18 cellular contexts compared by ENCODE assay signal in the genomic region with DNA sequence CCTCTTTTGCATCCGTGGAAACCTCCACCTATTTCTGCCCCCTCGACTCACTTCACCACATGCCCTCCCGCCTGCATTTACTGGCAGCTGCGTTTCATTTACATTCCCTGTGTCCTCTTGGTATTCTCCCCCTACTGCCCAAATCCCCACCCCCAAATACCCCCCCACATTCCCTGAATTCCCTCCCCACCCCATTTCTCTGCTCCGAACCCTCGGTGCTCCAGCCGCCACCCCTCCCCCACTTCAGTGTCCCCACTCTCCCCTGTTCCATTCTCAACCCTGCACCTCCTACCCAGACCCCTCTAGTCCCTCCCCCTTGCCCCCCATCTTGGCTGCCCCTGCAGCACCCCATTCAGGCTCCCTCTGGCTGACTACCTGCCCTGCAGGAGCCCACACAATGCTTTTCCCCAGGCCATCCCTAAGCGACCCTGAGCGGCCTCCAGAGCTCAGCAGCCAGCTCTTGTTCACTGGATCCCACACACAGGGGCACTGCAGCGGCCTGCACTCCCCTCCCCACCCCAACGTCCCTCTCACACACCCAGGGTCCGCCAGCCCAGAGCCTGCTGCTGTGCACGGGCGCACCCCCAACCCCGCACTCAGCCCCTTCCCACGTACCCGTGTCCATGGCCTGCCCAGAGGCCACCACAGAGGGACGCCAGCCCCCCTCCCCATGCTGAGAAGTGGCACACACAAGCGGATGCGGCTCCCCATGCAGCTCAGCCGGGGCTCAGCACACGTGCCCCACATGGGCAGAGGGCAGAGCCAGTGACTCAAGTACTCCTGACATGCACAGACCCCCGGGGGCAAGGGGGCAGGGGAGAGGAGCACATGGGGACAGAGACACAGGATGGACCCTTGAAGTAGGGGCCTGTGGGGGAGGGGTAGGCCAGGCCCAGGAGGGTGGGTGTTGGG. TPM values are rescaled to one million over a fixed set of nuclear protein-coding genes. Genes with fewer than 3 reads are reported as not detected.
DNase-seq lines count a peak whose midpoint lies in the region; ATAC-seq and TF ChIP-seq lines count a peak whose summit lies in the region.
"Had no signal": no experiment of that assay in that cellular context is flagged by ENCODE, and none has a peak within 500 bp of the region (broad histone marks: within the 10 kb centered on the region; RNA-seq: fewer than 3 reads in every experiment).

No MANE protein-coding gene starts in this region.

- H3K36me3 Mint-ChIP-seq in WTC11, result no peaks in the 10 kb centered on the region

- H3K4me3 ChIP-seq in iPS-15b (ENCODE audit: low read depth, low read length), result peak overlapping the region; percentile 26
- H3K4me3 ChIP-seq: MG63, SK-N-MC had no signal

- peak overlapping the region; percentile 50 for H3K27ac ChIP-seq in temporal lobe (ENCODE audit: low read depth, low read length)
- H3K27ac ChIP-seq: SK-N-MC had no signal

- no peak overlapping the region for H3K9ac ChIP-seq in iPS-15b (ENCODE audit: low read depth, low read length)

- H3K36me3 ChIP-seq in iPS-15b (ENCODE audit: control insufficient read depth, insufficient read depth, low read length), result no peaks in the 10 kb centered on the region
- H3K36me3 ChIP-seq: MG63 had no signal

- H3K9me3 Mint-ChIP-seq in WTC11, result no peaks in the 10 kb centered on the region

- no peak overlapping the region for H3K27ac Mint-ChIP-seq in WTC11

- peak; percentile 11 for DNase-seq in NCI-H82 (lab: John Stamatoyannopoulos, UW)
- no peak for DNase-seq in NCI-H82 treated with DMSO at 0.1 percent for 48 hours (lab: John Stamatoyannopoulos, UW; ENCODE audit: unreplicated experiment)
- no peak for DNase-seq in WTC11 (ENCODE audit: low spot score)
- DNase-seq in NK-92 (lab: John Stamatoyannopoulos, UW; ENCODE audit: unreplicated experiment), result no peak
- DNase-seq in NCI-H1436 treated with DMSO at 0.1 percent for 48 hours (lab: John Stamatoyannopoulos, UW), result no peak
- DNase-seq in SKM-1 treated with dmso at 0.1 percent for 144 hours (lab: John Stamatoyannopoulos, UW; ENCODE audit: unreplicated experiment), result no peak
- DNase-seq: 8988T; Calu3; CD4-positive, alpha-beta memory T cell; Karpas-422; MG63; NCI-H1092 treated with DMSO at 0.1 percent for 48 hours; NCI-H1930; NCI-H446 had no signal

- H3K27me3 Mint-ChIP-seq in WTC11 (ENCODE audit: low read depth), result peaks cover 93% of the 10 kb centered on the region

- peaks cover 85% of the 10 kb centered on the region for H3K27me3 ChIP-seq in iPS-15b (ENCODE audit: control insufficient read depth, insufficient read depth, low read length)
- H3K27me3 ChIP-seq: MG63 had no signal

- CTCF ChIA-PET in WTC11 (lab: Charles Lee), result interaction anchor here (0.5 to 1.7 kb wide), 12 partner anchors 9 to 364 kb away, joined by 3 to 9 read pairs (median 4); partner anchors contain the start of gene KCNC3

- no peak for TF ChIP-seq CTCF in WTC11 (IDR thresholded peaks at IDR 0.05)

- peak overlapping the region; percentile 50 for H3K4me3 Mint-ChIP-seq in WTC11

- POLR2A ChIA-PET in WTC11 (lab: Charles Lee), result no interaction called here

- peak; percentile 40 for ATAC-seq in WTC11
- ATAC-seq: Right ventricle myocardium inferior had no signal

- peaks cover 3% of the 10 kb centered on the region for H3K4me1 ChIP-seq in iPS-15b (ENCODE audit: control insufficient read depth, insufficient read depth, low read length)

- peaks cover 16% of the 10 kb centered on the region for H3K4me1 Mint-ChIP-seq in WTC11
- H3K4me1 Mint-ChIP-seq: CD4-positive, alpha-beta memory T cell had no signal

- H3K9me3 ChIP-seq in iPS-15b (ENCODE audit: control insufficient read depth, insufficient read depth, low read length), result no peaks in the 10 kb centered on the region
- H3K9me3 ChIP-seq: MG63 had no signal

TF ChIP-seq in WTC11, 78 proteins besides CTCF, POLR2A, EP300 and RAD21 (continues in another document):
- TF ChIP-seq ZMAT4 (CRISPR knock-in tag; IDR thresholded peaks at IDR 0.05) (no peak), CREM (CRISPR knock-in tag; IDR thresholded peaks at IDR 0.05) (no peak), NFE2L1 (CRISPR knock-in tag; IDR thresholded peaks at IDR 0.05) (no peak), ATF3 (CRISPR knock-in tag; conservative IDR thresholded peaks at IDR 0.05) (no peak), CBFB (CRISPR knock-in tag; IDR thresholded peaks at IDR 0.05; ENCODE audit: low read depth) (no peak), SOX15 (CRISPR knock-in tag; IDR thresholded peaks at IDR 0.05) (no peak), HMGA2 (CRISPR knock-in tag; IDR thresholded peaks at IDR 0.05) (no peak), MLX (CRISPR knock-in tag; IDR thresholded peaks at IDR 0.05) (no peak), TEAD1 (CRISPR knock-in tag; IDR thresholded peaks at IDR 0.05) (no peak), SP1 (CRISPR knock-in tag; conservative IDR thresholded peaks at IDR 0.05) (no peak), ZNF671 (CRISPR knock-in tag; IDR thresholded peaks at IDR 0.05) (no peak)
- TF ChIP-seq, protein P1, sequence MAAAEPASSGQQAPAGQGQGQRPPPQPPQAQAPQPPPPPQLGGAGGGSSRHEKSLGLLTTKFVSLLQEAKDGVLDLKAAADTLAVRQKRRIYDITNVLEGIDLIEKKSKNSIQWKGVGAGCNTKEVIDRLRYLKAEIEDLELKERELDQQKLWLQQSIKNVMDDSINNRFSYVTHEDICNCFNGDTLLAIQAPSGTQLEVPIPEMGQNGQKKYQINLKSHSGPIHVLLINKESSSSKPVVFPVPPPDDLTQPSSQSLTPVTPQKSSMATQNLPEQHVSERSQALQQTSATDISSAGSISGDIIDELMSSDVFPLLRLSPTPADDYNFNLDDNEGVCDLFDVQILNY (CRISPR knock-in tag; IDR thresholded peaks at IDR 0.05), result no peak
- TF ChIP-seq, protein P2, sequence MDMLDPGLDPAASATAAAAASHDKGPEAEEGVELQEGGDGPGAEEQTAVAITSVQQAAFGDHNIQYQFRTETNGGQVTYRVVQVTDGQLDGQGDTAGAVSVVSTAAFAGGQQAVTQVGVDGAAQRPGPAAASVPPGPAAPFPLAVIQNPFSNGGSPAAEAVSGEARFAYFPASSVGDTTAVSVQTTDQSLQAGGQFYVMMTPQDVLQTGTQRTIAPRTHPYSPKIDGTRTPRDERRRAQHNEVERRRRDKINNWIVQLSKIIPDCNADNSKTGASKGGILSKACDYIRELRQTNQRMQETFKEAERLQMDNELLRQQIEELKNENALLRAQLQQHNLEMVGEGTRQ (CRISPR knock-in tag; IDR thresholded peaks at IDR 0.05), result 0 out of 2 replicates have a peak, but pooled peaks have one; percentile 29
- TF ChIP-seq, protein P3, sequence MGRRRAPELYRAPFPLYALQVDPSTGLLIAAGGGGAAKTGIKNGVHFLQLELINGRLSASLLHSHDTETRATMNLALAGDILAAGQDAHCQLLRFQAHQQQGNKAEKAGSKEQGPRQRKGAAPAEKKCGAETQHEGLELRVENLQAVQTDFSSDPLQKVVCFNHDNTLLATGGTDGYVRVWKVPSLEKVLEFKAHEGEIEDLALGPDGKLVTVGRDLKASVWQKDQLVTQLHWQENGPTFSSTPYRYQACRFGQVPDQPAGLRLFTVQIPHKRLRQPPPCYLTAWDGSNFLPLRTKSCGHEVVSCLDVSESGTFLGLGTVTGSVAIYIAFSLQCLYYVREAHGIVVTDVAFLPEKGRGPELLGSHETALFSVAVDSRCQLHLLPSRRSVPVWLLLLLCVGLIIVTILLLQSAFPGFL (CRISPR knock-in tag; IDR thresholded peaks at IDR 0.05; ENCODE audit: borderline replicate concordance), result no peak

RNA-seq across cellular contexts. Expression of gene SHANK1, which starts 26.3 kb away (rescaled TPM):
- total RNA-seq in WTC11 (2021) (3.9 to 8.7 TPM (median 5.0 TPM) in 3 replicates), temporal lobe (14.5 TPM)
- total RNA-seq: Calu3; CD4-positive, alpha-beta memory T cell had no signal

RNA-seq across cellular contexts. Expression of gene CLEC11A, which starts 29.8 kb away (rescaled TPM):
- total RNA-seq in WTC11 (2021) (7.6 to 9.5 TPM (median 8.2 TPM) in 3 replicates), temporal lobe (2.0 TPM)

RNA-seq across cellular contexts. Expression of gene C19orf81, which starts 44.1 kb away (rescaled TPM):
- 22.4 to 24.5 TPM (median 22.9 TPM) in 3 replicates for total RNA-seq in WTC11 (2021)
- total RNA-seq in temporal lobe, result not detected
- total RNA-seq: Calu3; CD4-positive, alpha-beta memory T cell had no signal

RNA-seq across cellular contexts. Expression of gene SYT3, which starts 53.6 kb away (rescaled TPM):
- total RNA-seq in WTC11 (2021) (14.6 to 21.7 TPM (median 20.1 TPM) in 3 replicates), temporal lobe (22.9 TPM)
- total RNA-seq: Calu3; CD4-positive, alpha-beta memory T cell had no signal

Comparison
In these comparisons a context has a peak if more than half of its experiments do, and no peak if none do; other contexts are left out.
1. RNA of gene C19orf81, which starts 44.1 kb away (total RNA-seq): 22.4 to 24.5 TPM in WTC11; not detected in temporal lobe (single experiment); every median in the first group is over 10 times any median in the second.